In genomic region chr12:27221625-27222387, GRCh38 we compare ENCODE assay signal across 10 cellular contexts. TPM values are rescaled to one million over a fixed set of nuclear protein-coding genes. Genes with fewer than 3 reads are reported as not detected.
A peak's percentile ranks its signal among the peaks of the same experiment; 100 is the strongest.
DNase-seq lines count a peak whose midpoint lies in the region; ATAC-seq and TF ChIP-seq lines count a peak whose summit lies in the region.
"Had no signal": no experiment of that assay in that cellular context is flagged by ENCODE, and none has a peak within 500 bp of the region (broad histone marks: within the 10 kb centered on the region; RNA-seq: fewer than 3 reads in every experiment).

No MANE protein-coding gene starts in this region.

- peaks cover 31% of the 10 kb centered on the region for H3K4me1 Mint-ChIP-seq in activated T-cell treated with anti-CD3 and anti-CD28 coated beads, Interleukin-2, amount 50 U/mL, for 72 hours (ENCODE audit: low read depth)
- peaks cover 19% of the 10 kb centered on the region for H3K4me1 Mint-ChIP-seq in activated naive CD8-positive, alpha-beta T cell treated with anti-CD3 and anti-CD28 coated beads, Interleukin-2, amount 50 U/mL, for 24 hours
- peaks cover 2% of the 10 kb centered on the region for H3K4me1 Mint-ChIP-seq in activated T-cell treated with anti-CD3 and anti-CD28 coated beads, Interleukin-2, amount 50 U/mL, for 4 hours (ENCODE audit: low read depth)

- H3K36me3 ChIP-seq in upper lobe of right lung, result no peaks in the 10 kb centered on the region

- no peaks in the 10 kb centered on the region for H3K36me3 Mint-ChIP-seq in activated T-cell treated with anti-CD3 and anti-CD28 coated beads, Interleukin-2, amount 50 U/mL, for 72 hours (ENCODE audit: insufficient read depth in 2 of 2)
- H3K36me3 Mint-ChIP-seq in activated naive CD8-positive, alpha-beta T cell treated with anti-CD3 and anti-CD28 coated beads, Interleukin-2, amount 50 U/mL, for 24 hours (ENCODE audit: low read depth), result no peaks in the 10 kb centered on the region
- no peaks in the 10 kb centered on the region for H3K36me3 Mint-ChIP-seq in activated T-cell treated with anti-CD3 and anti-CD28 coated beads, Interleukin-2, amount 50 U/mL, for 4 hours (ENCODE audit: insufficient read depth)

- peaks cover 5% of the 10 kb centered on the region for H3K4me1 ChIP-seq in upper lobe of right lung

- 0 out of 2 replicates have a peak overlapping the region, but pooled peaks have one; percentile 4 for H3K27ac ChIP-seq in HL-60 (replicated peaks)
- no peak overlapping the region for H3K27ac ChIP-seq in upper lobe of right lung

- H3K27ac Mint-ChIP-seq in activated T-cell treated with anti-CD3 and anti-CD28 coated beads, Interleukin-2, amount 50 U/mL, for 72 hours, result no peak overlapping the region
- H3K27ac Mint-ChIP-seq in activated naive CD8-positive, alpha-beta T cell treated with anti-CD3 and anti-CD28 coated beads, Interleukin-2, amount 50 U/mL, for 24 hours, result no peak overlapping the region
- H3K27ac Mint-ChIP-seq: type B pancreatic cell had no signal

- peak overlapping the region; percentile 16 to 56 for H3K4me3 Mint-ChIP-seq in activated T-cell treated with anti-CD3 and anti-CD28 coated beads, Interleukin-2, amount 50 U/mL, for 72 hours
- no peak overlapping the region for H3K4me3 Mint-ChIP-seq in activated naive CD8-positive, alpha-beta T cell treated with anti-CD3 and anti-CD28 coated beads, Interleukin-2, amount 50 U/mL, for 24 hours
- H3K4me3 Mint-ChIP-seq in activated T-cell treated with anti-CD3 and anti-CD28 coated beads, Interleukin-2, amount 50 U/mL, for 4 hours, result no peak overlapping the region
- H3K4me3 Mint-ChIP-seq: type B pancreatic cell had no signal

- H3K9me3 ChIP-seq in upper lobe of right lung, result no peaks in the 10 kb centered on the region

- H3K4me3 ChIP-seq in HL-60 (replicated peaks; ENCODE audit: insufficient read depth, low read length), result no peak overlapping the region
- H3K4me3 ChIP-seq in upper lobe of right lung, result no peak overlapping the region

- TF ChIP-seq CTCF in HL-60 (IDR thresholded peaks at IDR 0.05; ENCODE audit: insufficient read depth, low read length) (no peak), upper lobe of right lung (IDR thresholded peaks at IDR 0.05) (no peak)

- no peak for DNase-seq in activated T-cell treated with anti-CD3 and anti-CD28 coated beads, Interleukin-2, amount 50 U/mL, for 72 hours
- DNase-seq in activated T-cell treated with anti-CD3 and anti-CD28 coated beads, Interleukin-2, amount 50 U/mL, for 48 hours, result no peak
- DNase-seq in HL-60 (ENCODE audit: low read depth in 1 of 2, low spot score in 1 of 2), result peak in 1 of 2 experiments; percentile 68
- DNase-seq in upper lobe of right lung, result no peak
- DNase-seq in activated CD4-positive, alpha-beta T cell treated with anti-CD3 and anti-CD28 coated beads for 1 hour, result no peak
- no peak for DNase-seq in activated naive CD8-positive, alpha-beta T cell treated with anti-CD3 and anti-CD28 coated beads, Interleukin-2, amount 50 U/mL, for 24 hours
- no peak for DNase-seq in activated T-cell treated with anti-CD3 and anti-CD28 coated beads, Interleukin-2, amount 50 U/mL, for 4 hours
- DNase-seq: NCI-H2171 had no signal

- ATAC-seq in activated T-cell treated with anti-CD3 and anti-CD28 coated beads, Interleukin-2, amount 50 U/mL, for 72 hours (replicated peaks in 1 of 2), result no peak
- peak; percentile 77 for ATAC-seq in HG02678 (IDR thresholded peaks at IDR 0.05; ENCODE audit: unreplicated experiment)
- peak; percentile 23 for ATAC-seq in upper lobe of right lung
- ATAC-seq in activated naive CD8-positive, alpha-beta T cell treated with anti-CD3 and anti-CD28 coated beads, Interleukin-2, amount 50 U/mL, for 24 hours, result no peak
- no peak for ATAC-seq in activated T-cell treated with anti-CD3 and anti-CD28 coated beads, Interleukin-2, amount 50 U/mL, for 4 hours

- H3K27me3 ChIP-seq in HL-60 (ENCODE audit: insufficient read depth, poor library complexity, severe bottlenecking) (no peaks in the 10 kb centered on the region), upper lobe of right lung (no peaks in the 10 kb centered on the region)

- intact Hi-C loops in upper lobe of right lung (cut with DNase I), result no loop called here

- no peaks in the 10 kb centered on the region for H3K9me3 Mint-ChIP-seq in activated T-cell treated with anti-CD3 and anti-CD28 coated beads, Interleukin-2, amount 50 U/mL, for 72 hours
- H3K9me3 Mint-ChIP-seq in activated naive CD8-positive, alpha-beta T cell treated with anti-CD3 and anti-CD28 coated beads, Interleukin-2, amount 50 U/mL, for 24 hours, result no peaks in the 10 kb centered on the region
- no peaks in the 10 kb centered on the region for H3K9me3 Mint-ChIP-seq in activated T-cell treated with anti-CD3 and anti-CD28 coated beads, Interleukin-2, amount 50 U/mL, for 4 hours

- H3K27me3 Mint-ChIP-seq in activated T-cell treated with anti-CD3 and anti-CD28 coated beads, Interleukin-2, amount 50 U/mL, for 72 hours (ENCODE audit: low read depth), result peaks cover 15% of the 10 kb centered on the region
- peaks cover 3% of the 10 kb centered on the region for H3K27me3 Mint-ChIP-seq in activated naive CD8-positive, alpha-beta T cell treated with anti-CD3 and anti-CD28 coated beads, Interleukin-2, amount 50 U/mL, for 24 hours
- no peaks in the 10 kb centered on the region for H3K27me3 Mint-ChIP-seq in activated T-cell treated with anti-CD3 and anti-CD28 coated beads, Interleukin-2, amount 50 U/mL, for 4 hours (ENCODE audit: low read depth)

RNA-seq across cellular contexts. Expression of gene STK38L, which starts 22.3 kb away (rescaled TPM):
- total RNA-seq in activated T-cell treated with anti-CD3 and anti-CD28 coated beads, Interleukin-2, amount 50 U/mL, for 72 hours, result 10 to 100 TPM; 24.8 to 30.6 TPM
- total RNA-seq in upper lobe of right lung, result 36.0 TPM
- 10 to 100 TPM; 20.0 to 22.4 (median 22.3) TPM for total RNA-seq in activated T-cell treated with anti-CD3 and anti-CD28 coated beads, Interleukin-2, amount 50 U/mL, for 4 hours

Comparison
In these comparisons a context has a peak if more than half of its experiments do, and no peak if none do; other contexts are left out.
1. H3K4me3 Mint-ChIP-seq: peak in activated T-cell treated with anti-CD3 and anti-CD28 coated beads, Interleukin-2, amount 50 U/mL, for 72 hours (2 of 2); none in activated naive CD8-positive, alpha-beta T cell treated with anti-CD3 and anti-CD28 coated beads, Interleukin-2, amount 50 U/mL, for 24 hours (single experiment) and activated T-cell treated with anti-CD3 and anti-CD28 coated beads, Interleukin-2, amount 50 U/mL, for 4 hours (single experiment).
2. ATAC-seq: peak in HG02678 (single experiment) and upper lobe of right lung (single experiment); none in activated T-cell treated with anti-CD3 and anti-CD28 coated beads, Interleukin-2, amount 50 U/mL, for 72 hours (0 of 2), activated naive CD8-positive, alpha-beta T cell treated with anti-CD3 and anti-CD28 coated beads, Interleukin-2, amount 50 U/mL, for 24 hours (single experiment) and activated T-cell treated with anti-CD3 and anti-CD28 coated beads, Interleukin-2, amount 50 U/mL, for 4 hours (0 of 2).